ENCODE assay signal across 10 cellular contexts in genomic region chr2:216687646-216688045, GRCh38. TPM values are rescaled to one million over a fixed set of nuclear protein-coding genes. Genes with fewer than 3 reads are reported as not detected.
DNase-seq lines count a peak whose midpoint lies in the region; ATAC-seq and TF ChIP-seq lines count a peak whose summit lies in the region.
"Had no signal": no experiment of that assay in that cellular context is flagged by ENCODE, and none has a peak within 500 bp of the region (broad histone marks: within the 10 kb centered on the region; RNA-seq: fewer than 3 reads in every experiment).

No MANE protein-coding gene starts in this region.

- H3K4me2 ChIP-seq in osteoblast (ENCODE audit: insufficient read depth, low read length): no peak overlapping the region

- in situ Hi-C loops in astrocyte of the spinal cord (cut with HindIII; ENCODE audit: low sequenced_read_pairs): no loop called here

- no peak overlapping the region for H3K4me3 ChIP-seq in astrocyte of the spinal cord (ENCODE audit: low read depth, low read length)
- no peak overlapping the region for H3K4me3 ChIP-seq in osteoblast (ENCODE audit: insufficient read depth, low read length)
- H3K4me3 ChIP-seq: dorsolateral prefrontal cortex had no signal

- no peak overlapping the region for H3K27ac ChIP-seq in osteoblast (ENCODE audit: low read depth, low read length)
- H3K27ac ChIP-seq: dorsolateral prefrontal cortex had no signal

- H4K20me1 ChIP-seq in osteoblast (ENCODE audit: insufficient read depth, low read length): no peaks in the 10 kb centered on the region

- no peaks in the 10 kb centered on the region for H3K36me3 ChIP-seq in osteoblast (ENCODE audit: insufficient read depth, low read length)

- H3K9me3 ChIP-seq in osteoblast (ENCODE audit: low read depth, low read length): no peaks in the 10 kb centered on the region

- no peak overlapping the region for H2AFZ ChIP-seq in osteoblast (ENCODE audit: low read length)

- peak; percentile 34 for DNase-seq in DMS 273 (lab: John Stamatoyannopoulos, UW; ENCODE audit: unreplicated experiment)
- no peak for DNase-seq in DMS 273 treated with DMSO at 0.1 percent for 48 hours (lab: John Stamatoyannopoulos, UW)
- peak; percentile 71 for DNase-seq in HuH-7 (ENCODE audit: low spot score)
- DNase-seq in astrocyte of the spinal cord (ENCODE audit: low read depth, low spot score): no peak
- DNase-seq in osteoblast (ENCODE audit: insufficient read length, low spot score, missing footprints): peak; percentile 85
- no peak for DNase-seq in GM03348 (ENCODE audit: low spot score)
- no peak for DNase-seq in sciatic nerve (ENCODE audit: low spot score)
- DNase-seq: dorsolateral prefrontal cortex, T1000 had no signal

- peak; percentile 41 for TF ChIP-seq CTCF in astrocyte of the spinal cord (IDR thresholded peaks at IDR 0.05; ENCODE audit: low read depth, low read length)
- TF ChIP-seq CTCF in osteoblast (IDR thresholded peaks at IDR 0.05; ENCODE audit: extremely low read depth, low read depth, low read length): peak; percentile 51

- peaks cover 22% of the 10 kb centered on the region for H3K4me1 ChIP-seq in osteoblast (ENCODE audit: insufficient read depth, low read length)

- no peaks in the 10 kb centered on the region for H3K79me2 ChIP-seq in osteoblast (ENCODE audit: insufficient read depth, low read length)

- no peak for ATAC-seq in sciatic nerve
- no peak for ATAC-seq in GM18870 (IDR thresholded peaks at IDR 0.05; ENCODE audit: unreplicated experiment)

- peaks cover 39% of the 10 kb centered on the region for H3K27me3 ChIP-seq in osteoblast (ENCODE audit: insufficient read depth, low read length)

- intact Hi-C loops in sciatic nerve (cut with DNase I): loop anchor here (10.0 kb wide), 1 partner anchor 1067 kb away; no protein-coding TSS in a partner anchor

RNA-seq across cellular contexts. Expression of gene IGFBP5, which starts 7.7 kb away (rescaled TPM):
- total RNA-seq in osteoblast (12.3 and 29.5 TPM in 2 replicates), sciatic nerve (316 TPM)

RNA-seq across cellular contexts. Expression of gene IGFBP2, which starts 54.4 kb away (rescaled TPM):
- total RNA-seq in osteoblast: 6.5 and 11.2 TPM in 2 replicates
- total RNA-seq in sciatic nerve: 40.2 TPM

Comparison
In these comparisons a context has a peak if more than half of its experiments do, and no peak if none do; other contexts are left out.
1. DNase-seq: peak in DMS 273 (single experiment), HuH-7 (single experiment) and osteoblast (single experiment); none in DMS 273 treated with DMSO at 0.1 percent for 48 hours (single experiment), astrocyte of the spinal cord (single experiment), GM03348 (single experiment) and sciatic nerve (single experiment).
2. RNA of gene IGFBP5, which starts 7.7 kb away (total RNA-seq): 316 TPM in sciatic nerve (single experiment); 12.3 to 29.5 TPM in osteoblast; every median in the first group is over 10 times any median in the second.